ENCODE assay signal across 1 cellular context in genomic region chr4:81508786-81509574, GRCh38.
TF ChIP-seq lines count a peak whose summit lies in the region.

No MANE protein-coding gene starts in this region.

TF ChIP-seq in GM12878, 131 proteins besides CTCF, POLR2A, EP300 and RAD21:
- TF ChIP-seq RUNX3 (IDR thresholded peaks at IDR 0.05; ENCODE audit: low read length) (peak; percentile 35; the same call in 1 of the 2 replicates), MEF2A (IDR thresholded peaks at IDR 0.05; ENCODE audit: insufficient read depth, low read depth, low read length) (no peak)
